Comparison of ENCODE assay signal across 9 cellular contexts in genomic region chr19:14570864-14571527, GRCh38. TPM values are rescaled to one million over a fixed set of nuclear protein-coding genes. Genes with fewer than 3 reads are reported as not detected.
A peak's percentile ranks its signal among the peaks of the same experiment; 100 is the strongest.
DNase-seq lines count a peak whose midpoint lies in the region; ATAC-seq and TF ChIP-seq lines count a peak whose summit lies in the region.
"Had no signal": no experiment of that assay in that cellular context is flagged by ENCODE, and none has a peak within 500 bp of the region (broad histone marks: within the 10 kb centered on the region; RNA-seq: fewer than 3 reads in every experiment).

No MANE protein-coding gene starts in this region.

- H3K4me1 Mint-ChIP-seq in T-helper 1 cell treated with Interleukin-12 subunit alpha and Interleukin-12 subunit beta and Interleukin-4 antibody, amounts not matched to agents 30 μg/mL and 1 μg/mL, for 36 hours (ENCODE audit: low read depth): peaks cover 23% of the 10 kb centered on the region
- peaks cover 46% of the 10 kb centered on the region for H3K4me1 Mint-ChIP-seq in activated naive CD8-positive, alpha-beta T cell treated with anti-CD3 and anti-CD28 coated beads, Interleukin-2, amount 50 U/mL, for 24 hours

- H3K27ac ChIP-seq in left lung (peak overlapping the region in 1 of 2 donors; percentile 73), temporal lobe (ENCODE audit: low read depth, low read length) (peak overlapping the region; percentile 71)

- DNase-seq in T-helper 1 cell (no peak), left lung (peak in 1 of 2 donors; percentile 76), inferior parietal cortex (ENCODE audit: extremely low spot score) (no peak), cortex of kidney (lab: John Stamatoyannopoulos, UW) (no peak), NCI-H128 (lab: John Stamatoyannopoulos, UW; ENCODE audit: unreplicated experiment) (no peak)
- no peak for DNase-seq in activated naive CD8-positive, alpha-beta T cell treated with anti-CD3 and anti-CD28 coated beads, Interleukin-2, amount 50 U/mL, for 24 hours
- DNase-seq: ACHN had no signal

- H3K4me1 ChIP-seq in left lung: peaks cover 14 to 39% of the 10 kb centered on the region in 2 donors

- H3K36me3 ChIP-seq in left lung: peaks cover 0 to 21% of the 10 kb centered on the region in 2 donors

- H3K4me3 Mint-ChIP-seq in T-helper 1 cell treated with Interleukin-12 subunit alpha and Interleukin-12 subunit beta and Interleukin-4 antibody, amounts not matched to agents 30 μg/mL and 1 μg/mL, for 36 hours: peak overlapping the region; percentile 96
- H3K4me3 Mint-ChIP-seq in activated naive CD8-positive, alpha-beta T cell treated with anti-CD3 and anti-CD28 coated beads, Interleukin-2, amount 50 U/mL, for 24 hours: peak overlapping the region; percentile 94

- peaks cover 2% of the 10 kb centered on the region for H3K36me3 Mint-ChIP-seq in T-helper 1 cell treated with Interleukin-12 subunit alpha and Interleukin-12 subunit beta and Interleukin-4 antibody, amounts not matched to agents 30 μg/mL and 1 μg/mL, for 36 hours (ENCODE audit: low read depth)
- H3K36me3 Mint-ChIP-seq in activated naive CD8-positive, alpha-beta T cell treated with anti-CD3 and anti-CD28 coated beads, Interleukin-2, amount 50 U/mL, for 24 hours (ENCODE audit: low read depth): peaks cover 10% of the 10 kb centered on the region

- no peaks in the 10 kb centered on the region for H3K27me3 ChIP-seq in left lung

- no peak for TF ChIP-seq CTCF in left lung (IDR thresholded peaks at IDR 0.05)

- H3K27me3 Mint-ChIP-seq in T-helper 1 cell treated with Interleukin-12 subunit alpha and Interleukin-12 subunit beta and Interleukin-4 antibody, amounts not matched to agents 30 μg/mL and 1 μg/mL, for 36 hours (ENCODE audit: low read depth): no peaks in the 10 kb centered on the region
- H3K27me3 Mint-ChIP-seq in activated naive CD8-positive, alpha-beta T cell treated with anti-CD3 and anti-CD28 coated beads, Interleukin-2, amount 50 U/mL, for 24 hours: no peaks in the 10 kb centered on the region

- H3K9me3 ChIP-seq in left lung: no peaks in the 10 kb centered on the region

- H3K27ac Mint-ChIP-seq in T-helper 1 cell treated with Interleukin-12 subunit alpha and Interleukin-12 subunit beta and Interleukin-4 antibody, amounts not matched to agents 30 μg/mL and 1 μg/mL, for 36 hours: no peak overlapping the region
- peak overlapping the region; percentile 93 for H3K27ac Mint-ChIP-seq in activated naive CD8-positive, alpha-beta T cell treated with anti-CD3 and anti-CD28 coated beads, Interleukin-2, amount 50 U/mL, for 24 hours

- H3K9me3 Mint-ChIP-seq in T-helper 1 cell treated with Interleukin-12 subunit alpha and Interleukin-12 subunit beta and Interleukin-4 antibody, amounts not matched to agents 30 μg/mL and 1 μg/mL, for 36 hours: no peaks in the 10 kb centered on the region
- H3K9me3 Mint-ChIP-seq in activated naive CD8-positive, alpha-beta T cell treated with anti-CD3 and anti-CD28 coated beads, Interleukin-2, amount 50 U/mL, for 24 hours: no peaks in the 10 kb centered on the region

- peak overlapping the region; percentile 82 to 84 for H3K4me3 ChIP-seq in left lung

- intact Hi-C loops in left lung (cut with DNase I): loop anchor here in 1 of 2 donors (10.0 kb wide), 1 partner anchor 124 kb away; the partner anchor contains the start of gene ZNF333

- ATAC-seq in activated naive CD8-positive, alpha-beta T cell treated with anti-CD3 and anti-CD28 coated beads, Interleukin-2, amount 50 U/mL, for 24 hours: no peak
- no peak for ATAC-seq in left lung

RNA-seq across cellular contexts. Expression of gene NDUFB7, which starts 0.9 kb away (rescaled TPM):
- total RNA-seq in left lung: 100 to 1,000 TPM; 112 to 125 TPM
- 101 TPM for total RNA-seq in temporal lobe

RNA-seq across cellular contexts. Expression of gene CLEC17A, which starts 11.9 kb away (rescaled TPM):
- total RNA-seq in left lung (under 1 TPM in 1 of 2 donors, not detected in 1; 0.16 TPM), temporal lobe (not detected)

RNA-seq across cellular contexts. Expression of gene TECR, which starts 41.6 kb away (rescaled TPM):
- 100 to 1,000 TPM; 119 to 122 TPM for total RNA-seq in left lung
- total RNA-seq in temporal lobe: 12.0 TPM

RNA-seq across cellular contexts. Expression of gene DNAJB1, which starts 52.8 kb away (rescaled TPM):
- 100 to 1,000 TPM; 107 to 110 TPM for total RNA-seq in left lung
- total RNA-seq in temporal lobe: 29.3 TPM
